In the genomic region with DNA sequence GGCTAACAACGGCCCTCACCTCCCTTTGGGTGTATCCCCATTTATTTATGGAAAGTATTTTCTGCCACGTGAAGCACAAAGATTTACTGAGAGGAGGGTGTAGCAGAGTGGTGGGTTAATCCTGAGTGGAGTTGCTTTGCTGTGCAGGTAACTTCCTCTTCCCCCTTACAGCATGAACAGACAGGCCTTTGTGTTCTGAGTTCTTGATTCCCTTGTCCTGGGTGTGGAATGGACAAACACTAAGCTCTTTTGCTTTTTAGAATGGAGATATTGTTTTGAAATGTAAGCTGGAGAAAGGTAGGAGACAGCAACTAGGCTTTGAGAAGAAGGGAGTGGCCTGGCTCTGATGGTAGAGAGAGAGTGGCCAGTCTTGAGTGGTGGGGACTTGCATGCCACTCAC, we compare ENCODE assay signal across 20 cellular contexts. TPM values are rescaled to one million over a fixed set of nuclear protein-coding genes. Genes with fewer than 3 reads are reported as not detected.
A peak's percentile ranks its signal among the peaks of the same experiment; 100 is the strongest.
DNase-seq lines count a peak whose midpoint lies in the region; ATAC-seq, FAIRE-seq and TF ChIP-seq lines count a peak whose summit lies in the region.
"Had no signal": no experiment of that assay in that cellular context is flagged by ENCODE, and none has a peak within 500 bp of the region (broad histone marks: within the 10 kb centered on the region; RNA-seq: fewer than 3 reads in every experiment).

No MANE protein-coding gene starts in this region.

- no peak overlapping the region for H4K8ac ChIP-seq in trophoblast cell (ENCODE audit: low read depth, low read length)

- H2BK12ac ChIP-seq in trophoblast cell (ENCODE audit: low read length): peak overlapping the region; percentile 68

- no peak overlapping the region for H2BK5ac ChIP-seq in trophoblast cell (ENCODE audit: low read depth, low read length, poor library complexity)

- TF ChIP-seq EP300 in HepG2 (IDR thresholded peaks at IDR 0.05; ENCODE audit: low read depth in 2 of 2, low read length in 2 of 2): no peak
- no peak for TF ChIP-seq EP300 in HepG2 (CRISPR knock-in tag; IDR thresholded peaks at IDR 0.05; ENCODE audit: borderline replicate concordance)

- no peaks in the 10 kb centered on the region for H3K9me3 Mint-ChIP-seq in dendritic cell treated with granulocyte-macrophage colony-stimulating factor and Interleukin-4, amounts not matched to agents 40 ng/mL and 50 ng/mL, for 4 days
- no peaks in the 10 kb centered on the region for H3K9me3 Mint-ChIP-seq in activated naive CD4-positive, alpha-beta T cell treated with anti-CD3 and anti-CD28 coated beads, Interleukin-2, amount 10 ng/mL, durations not matched to agents 7 days and 5 days
- H3K9me3 Mint-ChIP-seq: CD8-positive, alpha-beta T cell; HFFc6 had no signal

- H3K27ac Mint-ChIP-seq in dendritic cell treated with granulocyte-macrophage colony-stimulating factor and Interleukin-4, amounts not matched to agents 40 ng/mL and 50 ng/mL, for 4 days: peak overlapping the region; percentile 88
- H3K27ac Mint-ChIP-seq in activated naive CD4-positive, alpha-beta T cell treated with anti-CD3 and anti-CD28 coated beads, Interleukin-2, amount 10 ng/mL, durations not matched to agents 7 days and 5 days: no peak overlapping the region
- H3K27ac Mint-ChIP-seq: CD8-positive, alpha-beta T cell; HFFc6 had no signal

- no peak overlapping the region for H4K12ac ChIP-seq in trophoblast cell (ENCODE audit: low read depth, low read length)

- H3K18ac ChIP-seq in trophoblast cell (ENCODE audit: low read length): no peak overlapping the region

- H3K23ac ChIP-seq in trophoblast cell (ENCODE audit: low read length): no peak overlapping the region

- H3K36me3 Mint-ChIP-seq in dendritic cell treated with granulocyte-macrophage colony-stimulating factor and Interleukin-4, amounts not matched to agents 40 ng/mL and 50 ng/mL, for 4 days (ENCODE audit: low read depth): no peaks in the 10 kb centered on the region
- no peaks in the 10 kb centered on the region for H3K36me3 Mint-ChIP-seq in activated naive CD4-positive, alpha-beta T cell treated with anti-CD3 and anti-CD28 coated beads, Interleukin-2, amount 10 ng/mL, durations not matched to agents 7 days and 5 days
- H3K36me3 Mint-ChIP-seq: CD8-positive, alpha-beta T cell had no signal

- no peak overlapping the region for H3K4me3 Mint-ChIP-seq in dendritic cell treated with granulocyte-macrophage colony-stimulating factor and Interleukin-4, amounts not matched to agents 40 ng/mL and 50 ng/mL, for 4 days
- no peak overlapping the region for H3K4me3 Mint-ChIP-seq in activated naive CD4-positive, alpha-beta T cell treated with anti-CD3 and anti-CD28 coated beads, Interleukin-2, amount 10 ng/mL, durations not matched to agents 7 days and 5 days
- H3K4me3 Mint-ChIP-seq: CD8-positive, alpha-beta T cell; HFFc6 had no signal

- H3K9ac ChIP-seq in HepG2 (ENCODE audit: insufficient read depth, low read depth, low read length) (no peak overlapping the region), trophoblast cell (ENCODE audit: low read length) (no peak overlapping the region)

- ATAC-seq in HepG2: peak; percentile 12; the same call in 2 of the 3 replicates
- ATAC-seq in right lobe of liver: no peak
- ATAC-seq: CD8-positive, alpha-beta T cell had no signal

- H3K27ac ChIP-seq in HepG2 (ENCODE audit: extremely low read length, insufficient read depth, low read length): no peak overlapping the region
- no peak overlapping the region for H3K27ac ChIP-seq in right lobe of liver
- no peak overlapping the region for H3K27ac ChIP-seq in trophoblast cell (ENCODE audit: low read depth, low read length)
- peak overlapping the region; percentile 28 for H3K27ac ChIP-seq in urinary bladder (ENCODE audit: low read depth)

- TF ChIP-seq RAD21 in HepG2 (CRISPR knock-in tag; IDR thresholded peaks at IDR 0.05): no peak

- H3K79me2 ChIP-seq in HepG2 (ENCODE audit: insufficient read depth, low read length): no peaks in the 10 kb centered on the region
- H3K79me2 ChIP-seq in trophoblast cell (ENCODE audit: control insufficient read depth, insufficient read depth, low read length, poor library complexity): peaks cover 2% of the 10 kb centered on the region

- H4K91ac ChIP-seq in trophoblast cell (ENCODE audit: low read depth, low read length): no peak overlapping the region

- no peak overlapping the region for H3K4ac ChIP-seq in trophoblast cell (ENCODE audit: low read depth, low read length)

- H3K4me1 Mint-ChIP-seq in dendritic cell treated with granulocyte-macrophage colony-stimulating factor and Interleukin-4, amounts not matched to agents 40 ng/mL and 50 ng/mL, for 4 days (ENCODE audit: low read depth): peaks cover 79% of the 10 kb centered on the region
- peaks cover 44% of the 10 kb centered on the region for H3K4me1 Mint-ChIP-seq in activated naive CD4-positive, alpha-beta T cell treated with anti-CD3 and anti-CD28 coated beads, Interleukin-2, amount 10 ng/mL, durations not matched to agents 7 days and 5 days

- no peaks in the 10 kb centered on the region for H3K27me3 Mint-ChIP-seq in dendritic cell treated with granulocyte-macrophage colony-stimulating factor and Interleukin-4, amounts not matched to agents 40 ng/mL and 50 ng/mL, for 4 days
- peaks cover 10% of the 10 kb centered on the region for H3K27me3 Mint-ChIP-seq in activated naive CD4-positive, alpha-beta T cell treated with anti-CD3 and anti-CD28 coated beads, Interleukin-2, amount 10 ng/mL, durations not matched to agents 7 days and 5 days

- POLR2A ChIA-PET in HepG2 (lab: Yijun Ruan, JAX): interaction anchor here (0.7 to 7.8 kb wide), 3 partner anchors 11 to 57 kb away, joined by 4 to 130 read pairs (median 4); a partner anchor contains a TSS

- peak; percentile 69 for DNase-seq in HepG2 (ENCODE audit: low spot score)
- DNase-seq in right lobe of liver: no peak
- no peak for DNase-seq in trophoblast cell
- no peak for DNase-seq in stimulated activated CD4-positive, alpha-beta T cell treated with anti-CD3 and anti-CD28 coated beads, Interleukin-2, amount 100 ng/mL, for 24 hours
- no peak for DNase-seq in activated naive CD4-positive, alpha-beta T cell treated with anti-CD3 and anti-CD28 coated beads, Interleukin-2, amount 10 ng/mL, durations not matched to agents 7 days and 5 days
- DNase-seq in stimulated activated naive CD4-positive, alpha-beta T cell treated with Interleukin-2 at 50 U/mL for 16 hours (lab: John Stamatoyannopoulos, UW): no peak
- DNase-seq: CD8-positive, alpha-beta T cell; DND-41; GF-D8; HFFc6; MM.1S; NCI-H1105; NCI-H1694 treated with DMSO at 0.1 percent for 48 hours; NCI-H345; NCI-H526 treated with DMSO at 0.1 percent for 48 hours; Right ventricle myocardium superior had no signal

- in situ Hi-C loops in HepG2 (cut with HindIII; ENCODE audit: extremely low pct_ligation_motif_present, low pct_unique_long_range_greater_than_20kb): loop anchor here (5.0 to 25.0 kb wide), 3 partner anchors 197 to 552 kb away; a partner anchor contains a TSS

- BruUV-seq in HepG2 (replicated peaks; lab: Mats Ljungman, UMichigan): no TSS peak

- H3K27me3 ChIP-seq in HepG2 (ENCODE audit: control insufficient read depth in 1 of 2, insufficient read depth in 2 of 2, low read length in 2 of 2) (no peaks in the 10 kb centered on the region), right lobe of liver (no peaks in the 10 kb centered on the region), trophoblast cell (ENCODE audit: insufficient read depth, low read length) (no peaks in the 10 kb centered on the region)

- H2BK120ac ChIP-seq in trophoblast cell (ENCODE audit: insufficient read depth, low read length, poor library complexity): peak overlapping the region; percentile 33

- no peak for FAIRE-seq in HepG2 (lab: Jason Lieb, UNC)
- FAIRE-seq: A204.1, H1 had no signal

- H3K14ac ChIP-seq in trophoblast cell (ENCODE audit: low read length): no peak overlapping the region

- H3K36me3 ChIP-seq in HepG2 (replicated peaks in 1 of 2; ENCODE audit: control insufficient read depth in 1 of 2, insufficient read depth in 2 of 2, low read length in 2 of 2) (no peaks in the 10 kb centered on the region), right lobe of liver (no peaks in the 10 kb centered on the region), trophoblast cell (ENCODE audit: control insufficient read depth in 1 of 2, insufficient read depth in 2 of 2, low read length in 2 of 2) (no peaks in the 10 kb centered on the region), urinary bladder (ENCODE audit: insufficient read depth) (no peaks in the 10 kb centered on the region)

- TF ChIP-seq CTCF in HepG2 (CRISPR knock-in tag; IDR thresholded peaks at IDR 0.05): no peak
- TF ChIP-seq CTCF in right lobe of liver (IDR thresholded peaks at IDR 0.05): no peak

- WGBS in HepG2 (ENCODE audit: low lambda C conversion rate): 10% methylated on average over 2 of the region's 2 CpGs
- WGBS in right lobe of liver (ENCODE audit: insufficient coverage, low coverage, low lambda C conversion rate, missing lambda C conversion rate): 58% methylated on average over 2 of the region's 2 CpGs
- WGBS in trophoblast cell (ENCODE audit: extremely low coverage, insufficient coverage, insufficient read length): no CpG with 5 or more reads among the region's 2 CpGs
- WGBS in urinary bladder: 78% methylated on average over 2 of the region's 2 CpGs

- H4K20me1 ChIP-seq in HepG2 (ENCODE audit: insufficient read depth, low read length): no peaks in the 10 kb centered on the region

- H2AK5ac ChIP-seq in trophoblast cell (ENCODE audit: low read length): no peak overlapping the region

- TF ChIP-seq POLR2A in HepG2 (IDR thresholded peaks at IDR 0.05; ENCODE audit: insufficient read depth in 1 of 2, low read depth in 2 of 2, low read length in 2 of 2) (no peak), right lobe of liver (IDR thresholded peaks at IDR 0.05) (no peak)

- CTCF ChIA-PET in HepG2 (lab: Yijun Ruan, JAX; ENCODE audit: low intra/inter-chr PET ratio, low total read pairs): no interaction called here
- CTCF ChIA-PET in activated naive CD4-positive, alpha-beta T cell treated with anti-CD3 and anti-CD28 coated beads, Interleukin-2, amount 10 ng/mL, durations not matched to agents 7 days and 5 days (lab: Charles Lee): interaction anchor here (17.4 kb wide), 1 partner anchor 55 kb away, joined by 377 read pairs; no protein-coding TSS in a partner anchor

- H3K4me1 ChIP-seq in HepG2 (ENCODE audit: insufficient read depth, low read length) (peaks cover 73% of the 10 kb centered on the region), right lobe of liver (peaks cover 0 to 39% (median 11%) of the 10 kb centered on the region in 4 donors), trophoblast cell (ENCODE audit: control insufficient read depth in 1 of 2, insufficient read depth in 2 of 2, low read length in 2 of 2) (peaks cover 6 to 9% of the 10 kb centered on the region in 2 experiments), urinary bladder (ENCODE audit: insufficient read depth) (peaks cover 1% of the 10 kb centered on the region)

- peaks cover 8% of the 10 kb centered on the region for H3K79me1 ChIP-seq in trophoblast cell (ENCODE audit: low read length)

- H2AFZ ChIP-seq in HepG2 (ENCODE audit: low read length) (peak overlapping the region; percentile 64), trophoblast cell (ENCODE audit: insufficient read depth, low read length, poor library complexity) (no peak overlapping the region)

- H3K9me3 ChIP-seq in HepG2 (ENCODE audit: low read length): no peaks in the 10 kb centered on the region
- no peaks in the 10 kb centered on the region for H3K9me3 ChIP-seq in right lobe of liver
- peaks cover 2% of the 10 kb centered on the region for H3K9me3 ChIP-seq in trophoblast cell (ENCODE audit: insufficient read depth, low read depth, low read length)

- H3K4me3 ChIP-seq in HepG2 (replicated peaks in 1 of 3; ENCODE audit: insufficient read depth in 1 of 3, low read depth in 2 of 3, low read length in 3 of 3) (no peak overlapping the region), right lobe of liver (no peak overlapping the region), trophoblast cell (ENCODE audit: low read depth, low read length) (no peak overlapping the region), urinary bladder (ENCODE audit: low read depth, low read length) (no peak overlapping the region)

- intact Hi-C loops in HepG2 (cut with micrococcal nuclease; ENCODE audit: unreplicated experiment) (loop anchor here (5.0 to 10.0 kb wide), 3 partner anchors 37 to 875 kb away; a partner anchor contains a TSS), right lobe of liver (cut with DNase I) (loop anchor here (5.0 to 10.0 kb wide), 3 partner anchors 55 to 192 kb away; a partner anchor contains a TSS)
- intact Hi-C loops in dendritic cell treated with granulocyte-macrophage colony-stimulating factor and Interleukin-4, amounts not matched to agents 40 ng/mL and 50 ng/mL, for 4 days (cut with micrococcal nuclease): loop anchor here (5.0 kb wide), 2 partner anchors 32 to 282 kb away; a partner anchor contains a TSS

- H3K4me2 ChIP-seq in HepG2 (ENCODE audit: low read depth, low read length) (peak overlapping the region; percentile 10), trophoblast cell (ENCODE audit: low read length) (no peak overlapping the region)

RNA-seq across cellular contexts. Expression of a gene that starts 17.1 kb away (rescaled TPM):
- total RNA-seq in HepG2 (2016; rRNA removed; fragmentation: Illumina TruSeq; extraction: Trizol) (63.8 and 71.9 TPM in 2 replicates), right lobe of liver (100 to 1,000 TPM in 3 of 6 experiments, 10 to 100 TPM in 3; 40.2 to 228 (median 82.8) TPM), urinary bladder (23.5 TPM)
- total RNA-seq in HepG2 (2016; cell fraction: cytosol; rRNA removed; fragmentation: Illumina TruSeq; extraction: Trizol; ENCODE audit: low read depth): 27.6 and 30.6 TPM in 2 replicates
- total RNA-seq in HepG2 (2016; cell fraction: insoluble cytoplasmic fraction; rRNA removed; fragmentation: Illumina TruSeq; extraction: Trizol): 64.8 and 79.1 TPM in 2 replicates
- total RNA-seq in HepG2 (2016; cell fraction: membrane; rRNA removed; fragmentation: Illumina TruSeq; extraction: Trizol): 27.3 and 28.0 TPM in 2 replicates
- total RNA-seq in HepG2 (2016; cell fraction: nucleus; rRNA removed; fragmentation: Illumina TruSeq; extraction: Trizol): 27.2 and 28.1 TPM in 2 replicates
- polyA plus RNA-seq in HepG2 (2011; rRNA removed) (499 and 615 TPM in 2 replicates), urinary bladder (61.1 TPM)
- 393 and 503 TPM in 2 replicates for polyA plus RNA-seq in HepG2 (2011; cell fraction: cytosol; rRNA removed)
- polyA plus RNA-seq in HepG2 (2011; cell fraction: nucleus; rRNA removed): 87.8 and 90.3 TPM in 2 replicates
- polyA plus RNA-seq in HepG2 (2012): 244 and 269 TPM in 2 replicates
- polyA plus RNA-seq in HepG2 (2016; cell fraction: cytosol; fragmentation: Illumina TruSeq; extraction: Trizol; ENCODE audit: low read depth): 25.5 and 30.2 TPM in 2 replicates
- polyA plus RNA-seq in HepG2 (2016; cell fraction: insoluble cytoplasmic fraction; fragmentation: Illumina TruSeq; extraction: Trizol; ENCODE audit: low read depth): 107 and 117 TPM in 2 replicates
- polyA plus RNA-seq in HepG2 (2016; cell fraction: membrane; fragmentation: Illumina TruSeq; extraction: Trizol; ENCODE audit: low read depth): 23.9 and 28.1 TPM in 2 replicates
- polyA plus RNA-seq in HepG2 (2016; cell fraction: nucleus; fragmentation: Illumina TruSeq; extraction: Trizol; ENCODE audit: insufficient read depth, low read depth): 59.6 and 62.5 TPM in 2 replicates
- polyA minus RNA-seq in HepG2 (2011; rRNA and poly(A)+ RNA removed; ENCODE audit: low replicate concordance): 44.3 and 186 TPM in 2 replicates
- polyA minus RNA-seq in HepG2 (2011; cell fraction: cytosol; rRNA and poly(A)+ RNA removed): 49.7 and 65.5 TPM in 2 replicates
- polyA minus RNA-seq in HepG2 (2011; cell fraction: nucleus; rRNA and poly(A)+ RNA removed): 62.3 and 93.9 TPM in 2 replicates
- polyA plus RNA-seq in trophoblast cell (2013): 63.7 and 67.6 TPM in 2 replicates
